19 cellular contexts compared by ENCODE assay signal in genomic region chr5:59088546-59088945, GRCh38.
DNase-seq lines count a peak whose midpoint lies in the region; ATAC-seq and TF ChIP-seq lines count a peak whose summit lies in the region.
"Had no signal": no experiment of that assay in that cellular context is flagged by ENCODE, and none has a peak within 500 bp of the region (broad histone marks: within the 10 kb centered on the region; RNA-seq: fewer than 3 reads in every experiment).

No MANE protein-coding gene starts in this region.

- no peak for TF ChIP-seq CTCF in epithelial cell of esophagus (IDR thresholded peaks at IDR 0.05; ENCODE audit: insufficient read depth, low read depth, low read length, missing control alignments)

- ATAC-seq in Right ventricle myocardium superior (ENCODE audit: poor library complexity) (peak; percentile 50), left cardiac atrium (no peak), right cardiac atrium (peak; percentile 45 to 56), Right ventricle myocardium inferior (no peak)
- ATAC-seq: CD8-positive, alpha-beta T cell; HCT116 had no signal

- no peak overlapping the region for H3K27ac ChIP-seq in right cardiac atrium (ENCODE audit: low read length)
- H3K27ac ChIP-seq: BLaER1, C4-2B, GM23248 had no signal

- no peaks in the 10 kb centered on the region for H3K4me1 ChIP-seq in right cardiac atrium (ENCODE audit: control insufficient read depth, insufficient read depth, low read length)
- H3K4me1 ChIP-seq: BLaER1 had no signal

- intact Hi-C loops in Right ventricle myocardium superior (cut with DNase I) (no loop called here), left cardiac atrium (cut with DNase I) (loop anchor here in 1 of 2 donors (5.0 kb wide), 1 partner anchor 51 kb away; no protein-coding TSS in a partner anchor), right cardiac atrium (cut with DNase I) (no loop called here), Right ventricle myocardium inferior (cut with DNase I) (no loop called here)

- no peaks in the 10 kb centered on the region for H3K9me3 ChIP-seq in right cardiac atrium (ENCODE audit: control insufficient read depth, low read length)
- H3K9me3 ChIP-seq: BLaER1, Caco-2 had no signal

- H3K27me3 ChIP-seq in right cardiac atrium (ENCODE audit: control insufficient read depth, insufficient read depth): no peaks in the 10 kb centered on the region
- H3K27me3 ChIP-seq: BLaER1 had no signal

- no peak for DNase-seq in Right ventricle myocardium superior
- no peak for DNase-seq in left cardiac atrium
- no peak for DNase-seq in right cardiac atrium
- no peak for DNase-seq in Right ventricle myocardium inferior (ENCODE audit: missing footprints)
- peak; percentile 61 for DNase-seq in epithelial cell of esophagus (ENCODE audit: low read depth)
- DNase-seq in Ammon's horn (ENCODE audit: low spot score): no peak
- DNase-seq in NCI-H2107 (lab: John Stamatoyannopoulos, UW): no peak
- DNase-seq: 8988T; Caco-2; CD4-positive, CD25-positive, alpha-beta regulatory T cell; CD8-positive, alpha-beta T cell; DMS153; DND-41; GM23248; H9; HFFc6 had no signal

- H3K4me3 ChIP-seq in right cardiac atrium (ENCODE audit: low read length) (no peak overlapping the region), epithelial cell of esophagus (ENCODE audit: low read length) (no peak overlapping the region)
- H3K4me3 ChIP-seq: BLaER1, GM23248 had no signal

Comparison
In these comparisons a context has a peak if more than half of its experiments do, and no peak if none do; other contexts are left out.
1. ATAC-seq: peak in Right ventricle myocardium superior (single experiment) and right cardiac atrium (2 of 2); none in left cardiac atrium (0 of 2) and Right ventricle myocardium inferior (single experiment).